In the genomic region with DNA sequence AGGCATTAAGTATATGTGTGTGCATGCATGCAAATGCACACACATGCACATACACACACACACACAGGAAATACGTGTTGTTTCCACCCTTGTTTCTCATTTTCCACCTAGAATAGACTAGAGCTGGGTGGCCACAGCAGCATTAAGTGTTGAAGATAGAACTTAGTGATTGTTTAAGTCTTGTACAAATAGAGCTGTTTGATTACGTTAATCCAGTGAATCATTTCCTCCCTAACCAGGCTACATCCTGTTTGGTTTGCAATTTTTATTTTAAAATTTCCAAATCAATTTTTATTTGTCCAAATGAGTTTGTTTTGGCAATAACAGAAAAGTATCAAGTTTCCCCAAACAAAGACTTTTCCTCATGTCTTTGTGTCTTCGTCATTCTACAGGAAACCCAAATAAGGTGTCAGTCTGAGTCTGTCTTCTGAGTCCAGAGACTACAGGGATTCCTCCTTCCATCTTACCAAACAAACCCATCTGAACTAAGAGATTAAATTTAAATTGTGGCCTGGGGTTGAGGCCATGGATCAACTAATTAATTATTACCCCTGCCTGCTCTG, we compare ENCODE assay signal across 9 cellular contexts.
A peak's percentile ranks its signal among the peaks of the same experiment; 100 is the strongest.
DNase-seq lines count a peak whose midpoint lies in the region; ATAC-seq and TF ChIP-seq lines count a peak whose summit lies in the region.
"Had no signal": no experiment of that assay in that cellular context is flagged by ENCODE, and none has a peak within 500 bp of the region (broad histone marks: within the 10 kb centered on the region; RNA-seq: fewer than 3 reads in every experiment).

No MANE protein-coding gene starts in this region.

- CTCF ChIA-PET in RWPE1 (lab: Yijun Ruan, JAX) = interaction anchor here (1.0 kb wide), 1 partner anchor 9 kb away, joined by 3 read pairs; no protein-coding TSS in a partner anchor

- H3K9me3 ChIP-seq in right atrium auricular region (no peaks in the 10 kb centered on the region), upper lobe of right lung (no peaks in the 10 kb centered on the region)

- H3K4me3 ChIP-seq in right atrium auricular region (no peak overlapping the region), fibroblast of pulmonary artery (replicated peaks; ENCODE audit: low read depth, low read length) (no peak overlapping the region), upper lobe of right lung (no peak overlapping the region)
- H3K4me3 ChIP-seq: dorsolateral prefrontal cortex had no signal

- H3K36me3 ChIP-seq in right atrium auricular region = no peaks in the 10 kb centered on the region
- no peaks in the 10 kb centered on the region for H3K36me3 ChIP-seq in upper lobe of right lung

- intact Hi-C loops in Right ventricle myocardium superior (cut with DNase I) (loop anchor here (10.0 kb wide), 1 partner anchor 128 kb away; no protein-coding TSS in a partner anchor), upper lobe of right lung (cut with DNase I) (no loop called here)

- POLR2A ChIA-PET in RWPE1 (lab: Yijun Ruan, JAX; ENCODE audit: low non-redundant PET) = no interaction called here

- no peak for TF ChIP-seq CTCF in right atrium auricular region (IDR thresholded peaks at IDR 0.05)
- no peak for TF ChIP-seq CTCF in RWPE1 (conservative IDR thresholded peaks at IDR 0.05; ENCODE audit: low read depth)
- TF ChIP-seq CTCF in fibroblast of pulmonary artery (IDR thresholded peaks at IDR 0.05; ENCODE audit: low read length, missing control alignments) = no peak
- no peak for TF ChIP-seq CTCF in upper lobe of right lung (IDR thresholded peaks at IDR 0.05)

- H3K27ac ChIP-seq in right atrium auricular region = no peak overlapping the region
- H3K27ac ChIP-seq in RWPE1 = no peak overlapping the region; the same call in 1 of the 2 replicates
- no peak overlapping the region for H3K27ac ChIP-seq in upper lobe of right lung

- H3K4me1 ChIP-seq in right atrium auricular region (no peaks in the 10 kb centered on the region), upper lobe of right lung (peaks cover 8% of the 10 kb centered on the region)

- DNase-seq in Right ventricle myocardium superior (no peak), right atrium auricular region (ENCODE audit: low spot score) (no peak), RWPE1 (ENCODE audit: low spot score) (peak; percentile 64), fibroblast of pulmonary artery (ENCODE audit: low read depth) (peak; percentile 98), upper lobe of right lung (no peak)

- ATAC-seq in Right ventricle myocardium superior (ENCODE audit: poor library complexity) = peak; percentile 31
- peak; percentile 57 for ATAC-seq in upper lobe of right lung
- ATAC-seq in HG02852 (IDR thresholded peaks at IDR 0.05; ENCODE audit: unreplicated experiment) = no peak
- ATAC-seq in GM21390 (IDR thresholded peaks at IDR 0.05; ENCODE audit: unreplicated experiment) = no peak
- no peak for ATAC-seq in HG02938 (IDR thresholded peaks at IDR 0.05; ENCODE audit: unreplicated experiment)

- no peaks in the 10 kb centered on the region for H3K27me3 ChIP-seq in right atrium auricular region
- no peaks in the 10 kb centered on the region for H3K27me3 ChIP-seq in upper lobe of right lung
- H3K27me3 ChIP-seq: dorsolateral prefrontal cortex had no signal

Comparison
In these comparisons a context has a peak if more than half of its experiments do, and no peak if none do; other contexts are left out.
1. ATAC-seq: peak in Right ventricle myocardium superior (single experiment) and upper lobe of right lung (single experiment); none in HG02852 (single experiment), GM21390 (single experiment) and HG02938 (single experiment).
2. DNase-seq: peak in RWPE1 (single experiment) and fibroblast of pulmonary artery (single experiment); none in Right ventricle myocardium superior (single experiment), right atrium auricular region (single experiment) and upper lobe of right lung (single experiment).